18 cellular contexts compared by ENCODE assay signal in genomic region chr5:151225475-151225874, GRCh38. TPM values are rescaled to one million over a fixed set of nuclear protein-coding genes. Genes with fewer than 3 reads are reported as not detected.
DNase-seq lines count a peak whose midpoint lies in the region; ATAC-seq and TF ChIP-seq lines count a peak whose summit lies in the region.
"Had no signal": no experiment of that assay in that cellular context is flagged by ENCODE, and none has a peak within 500 bp of the region (broad histone marks: within the 10 kb centered on the region; RNA-seq: fewer than 3 reads in every experiment).

No MANE protein-coding gene starts in this region.

- TF ChIP-seq CTCF in DND-41 (IDR thresholded peaks at IDR 0.05; ENCODE audit: borderline replicate concordance, extremely low read depth, low read length, poor library complexity, severe bottlenecking): no peak

- H3K27ac Mint-ChIP-seq in CD4-positive, CD25-positive, alpha-beta regulatory T cell: peak overlapping the region; percentile 88 to 98 (median 97)
- H3K27ac Mint-ChIP-seq in activated CD4-positive, alpha-beta memory T cell treated with anti-CD3 and anti-CD28 coated beads, Interleukin-2, amount 10 ng/mL, durations not matched to agents 7 days and 5 days: peak overlapping the region; percentile 36
- peak overlapping the region in 8 of 9 donors; percentile 90 to 98 (median 98) for H3K27ac Mint-ChIP-seq in naive thymus-derived CD4-positive, alpha-beta T cell
- H3K27ac Mint-ChIP-seq in stimulated activated naive B cell treated with anti-CD40 and anti-IgM and Interleukin-4, amounts not matched to agents 10 μg/mL and 1 μg/mL and 100 μg/mL, for 72 hours: no peak overlapping the region
- H3K27ac Mint-ChIP-seq: brain had no signal

- H3K36me3 ChIP-seq in CD4-positive, CD25-positive, alpha-beta regulatory T cell (ENCODE audit: control insufficient read depth, insufficient read depth, low read length): peaks cover 3% of the 10 kb centered on the region
- H3K36me3 ChIP-seq in DND-41 (ENCODE audit: insufficient read depth, low read length): peaks cover 86% of the 10 kb centered on the region
- H3K36me3 ChIP-seq in naive thymus-derived CD4-positive, alpha-beta T cell (ENCODE audit: control insufficient read depth in 2 of 3, insufficient read depth in 3 of 3, low read length in 3 of 3): peaks cover 0 to 7% (median 0%) of the 10 kb centered on the region in 3 experiments
- H3K36me3 ChIP-seq: tibial artery had no signal

- peaks cover 20 to 60% (median 35%) of the 10 kb centered on the region in 4 donors for H3K4me1 Mint-ChIP-seq in CD4-positive, CD25-positive, alpha-beta regulatory T cell
- peaks cover 38% of the 10 kb centered on the region for H3K4me1 Mint-ChIP-seq in activated CD4-positive, alpha-beta memory T cell treated with anti-CD3 and anti-CD28 coated beads, Interleukin-2, amount 10 ng/mL, durations not matched to agents 7 days and 5 days
- H3K4me1 Mint-ChIP-seq in naive thymus-derived CD4-positive, alpha-beta T cell: peaks cover 32 to 49% (median 42%) of the 10 kb centered on the region in 7 donors
- H3K4me1 Mint-ChIP-seq in stimulated activated naive B cell treated with anti-CD40 and anti-IgM and Interleukin-4, amounts not matched to agents 10 μg/mL and 1 μg/mL and 100 μg/mL, for 72 hours: peaks cover 32 to 55% of the 10 kb centered on the region in 2 donors

- H3K4me2 ChIP-seq in DND-41 (ENCODE audit: insufficient read depth, low read length): no peak overlapping the region
- H3K4me2 ChIP-seq: PC-9 had no signal

- POLR2A ChIA-PET in activated CD4-positive, alpha-beta memory T cell treated with anti-CD3 and anti-CD28 coated beads, Interleukin-2, amount 10 ng/mL, durations not matched to agents 7 days and 5 days (lab: Charles Lee): interaction anchor here (3.0 to 4.5 kb wide), 2 partner anchors 9 to 12 kb away, joined by 12 to 183 read pairs; no protein-coding TSS in a partner anchor
- POLR2A ChIA-PET in naive thymus-derived CD4-positive, alpha-beta T cell (lab: Charles Lee): interaction anchor here (1.5 to 6.2 kb wide), 3 partner anchors 9 to 26 kb away, joined by 9 to 184 read pairs (median 45); partner anchors contain the start of gene GM2A

- H3K79me2 ChIP-seq in DND-41 (ENCODE audit: insufficient read depth, low read length): peaks cover 97% of the 10 kb centered on the region

- CTCF ChIA-PET in activated CD4-positive, alpha-beta memory T cell treated with anti-CD3 and anti-CD28 coated beads, Interleukin-2, amount 10 ng/mL, durations not matched to agents 7 days and 5 days (lab: Charles Lee): interaction anchor here (3.2 to 5.1 kb wide), 3 partner anchors 12 to 27 kb away, joined by 21 to 49 read pairs (median 24); partner anchors contain the start of gene GM2A
- CTCF ChIA-PET in naive thymus-derived CD4-positive, alpha-beta T cell (lab: Charles Lee): interaction anchor here (0.6 to 4.0 kb wide), 5 partner anchors 9 to 62 kb away, joined by 3 to 14 read pairs (median 3); no protein-coding TSS in a partner anchor

- H3K9me3 Mint-ChIP-seq in CD4-positive, CD25-positive, alpha-beta regulatory T cell: no peaks in the 10 kb centered on the region
- no peaks in the 10 kb centered on the region for H3K9me3 Mint-ChIP-seq in activated CD4-positive, alpha-beta memory T cell treated with anti-CD3 and anti-CD28 coated beads, Interleukin-2, amount 10 ng/mL, durations not matched to agents 7 days and 5 days
- peaks cover 0 to 1% (median 0%) of the 10 kb centered on the region in 11 donors for H3K9me3 Mint-ChIP-seq in naive thymus-derived CD4-positive, alpha-beta T cell
- H3K9me3 Mint-ChIP-seq in stimulated activated naive B cell treated with anti-CD40 and anti-IgM and Interleukin-4, amounts not matched to agents 10 μg/mL and 1 μg/mL and 100 μg/mL, for 72 hours: no peaks in the 10 kb centered on the region
- H3K9me3 Mint-ChIP-seq: activated naive CD4-positive, alpha-beta T cell treated with anti-CD3 and anti-CD28 coated beads, Interleukin-2, amount 10 ng/mL, durations not matched to agents 7 days and 5 days; brain; H9 had no signal

- peaks cover 53% of the 10 kb centered on the region for H3K4me1 ChIP-seq in CD4-positive, CD25-positive, alpha-beta regulatory T cell (ENCODE audit: control insufficient read depth, insufficient read depth, low read length, poor library complexity, severe bottlenecking)
- peaks cover 31% of the 10 kb centered on the region for H3K4me1 ChIP-seq in DND-41 (ENCODE audit: insufficient read depth, low read length)
- peaks cover 33 to 38% of the 10 kb centered on the region in 2 donors for H3K4me1 ChIP-seq in naive thymus-derived CD4-positive, alpha-beta T cell (ENCODE audit: control insufficient read depth in 2 of 2, insufficient read depth in 2 of 2, low read length in 2 of 2)

- intact Hi-C loops in naive thymus-derived CD4-positive, alpha-beta T cell (cut with micrococcal nuclease): loop anchor here (1.0 to 2.0 kb wide), 3 partner anchors 8 to 15 kb away; no protein-coding TSS in a partner anchor

- no peak for ATAC-seq in CD4-positive, CD25-positive, alpha-beta regulatory T cell (ENCODE audit: low read depth in 2 of 2)
- ATAC-seq in DND-41 (ENCODE audit: insufficient read depth, low read depth) (no peak), HG03196 (IDR thresholded peaks at IDR 0.05; ENCODE audit: unreplicated experiment) (no peak), HG02678 (IDR thresholded peaks at IDR 0.05; ENCODE audit: unreplicated experiment) (no peak)
- ATAC-seq in naive thymus-derived CD4-positive, alpha-beta T cell: no peak
- ATAC-seq in stimulated activated naive B cell treated with anti-CD40 and anti-IgM and Interleukin-4, amounts not matched to agents 10 μg/mL and 1 μg/mL and 100 μg/mL, for 72 hours (replicated peaks): no peak
- ATAC-seq: left lobe of liver, mucosa of descending colon had no signal

- H2AFZ ChIP-seq in DND-41 (ENCODE audit: low read depth, low read length): no peak overlapping the region
- H2AFZ ChIP-seq: PC-9 had no signal

- peaks cover 14% of the 10 kb centered on the region for H3K36me3 Mint-ChIP-seq in CD4-positive, CD25-positive, alpha-beta regulatory T cell
- peaks cover 16% of the 10 kb centered on the region for H3K36me3 Mint-ChIP-seq in activated CD4-positive, alpha-beta memory T cell treated with anti-CD3 and anti-CD28 coated beads, Interleukin-2, amount 10 ng/mL, durations not matched to agents 7 days and 5 days (ENCODE audit: low read depth)
- H3K36me3 Mint-ChIP-seq in naive thymus-derived CD4-positive, alpha-beta T cell: peaks cover 0 to 29% (median 7%) of the 10 kb centered on the region in 5 donors
- H3K36me3 Mint-ChIP-seq in stimulated activated naive B cell treated with anti-CD40 and anti-IgM and Interleukin-4, amounts not matched to agents 10 μg/mL and 1 μg/mL and 100 μg/mL, for 72 hours: peaks cover 11 to 16% of the 10 kb centered on the region in 2 donors
- H3K36me3 Mint-ChIP-seq: brain had no signal

- no peaks in the 10 kb centered on the region for H3K9me3 ChIP-seq in CD4-positive, CD25-positive, alpha-beta regulatory T cell (ENCODE audit: control insufficient read depth in 2 of 2, low read length in 2 of 2)
- no peaks in the 10 kb centered on the region for H3K9me3 ChIP-seq in DND-41 (ENCODE audit: insufficient read depth, low read length, severe bottlenecking)
- H3K9me3 ChIP-seq in naive thymus-derived CD4-positive, alpha-beta T cell (ENCODE audit: control insufficient read depth in 2 of 3, low read length in 3 of 3): no peaks in the 10 kb centered on the region
- H3K9me3 ChIP-seq: mucosa of descending colon, tibial artery had no signal

- peak overlapping the region; percentile 26 for H3K4me3 ChIP-seq in CD4-positive, CD25-positive, alpha-beta regulatory T cell (ENCODE audit: low read depth, low read length)
- H3K4me3 ChIP-seq in DND-41 (ENCODE audit: low read depth in 1 of 2, low read length in 2 of 2): no peak overlapping the region
- no peak overlapping the region for H3K4me3 ChIP-seq in naive thymus-derived CD4-positive, alpha-beta T cell (ENCODE audit: low read length)
- H3K4me3 ChIP-seq: mucosa of descending colon, PC-9, SK-N-MC, tibial artery had no signal

- H3K27ac ChIP-seq in CD4-positive, CD25-positive, alpha-beta regulatory T cell (ENCODE audit: insufficient read depth, low read length, poor library complexity, severe bottlenecking): peak overlapping the region; percentile 95
- H3K27ac ChIP-seq in DND-41 (ENCODE audit: low read length): peak overlapping the region; percentile 11; the same call in 1 of the 2 replicates
- peak overlapping the region; percentile 93 for H3K27ac ChIP-seq in naive thymus-derived CD4-positive, alpha-beta T cell (ENCODE audit: low read depth, low read length)
- H3K27ac ChIP-seq: PC-9, SK-N-MC, tibial artery had no signal

- H3K4me3 Mint-ChIP-seq in CD4-positive, CD25-positive, alpha-beta regulatory T cell: peak overlapping the region; percentile 28 to 96 (median 90)
- H3K4me3 Mint-ChIP-seq in activated CD4-positive, alpha-beta memory T cell treated with anti-CD3 and anti-CD28 coated beads, Interleukin-2, amount 10 ng/mL, durations not matched to agents 7 days and 5 days: peak overlapping the region; percentile 40
- peak overlapping the region in 9 of 10 donors; percentile 42 to 97 (median 80) for H3K4me3 Mint-ChIP-seq in naive thymus-derived CD4-positive, alpha-beta T cell
- H3K4me3 Mint-ChIP-seq in stimulated activated naive B cell treated with anti-CD40 and anti-IgM and Interleukin-4, amounts not matched to agents 10 μg/mL and 1 μg/mL and 100 μg/mL, for 72 hours: no peak overlapping the region
- H3K4me3 Mint-ChIP-seq: H9 had no signal

- peaks cover 64% of the 10 kb centered on the region for H4K20me1 ChIP-seq in DND-41 (ENCODE audit: insufficient read depth, low read length)

- H3K27me3 Mint-ChIP-seq in CD4-positive, CD25-positive, alpha-beta regulatory T cell: no peaks in the 10 kb centered on the region
- no peaks in the 10 kb centered on the region for H3K27me3 Mint-ChIP-seq in activated CD4-positive, alpha-beta memory T cell treated with anti-CD3 and anti-CD28 coated beads, Interleukin-2, amount 10 ng/mL, durations not matched to agents 7 days and 5 days
- H3K27me3 Mint-ChIP-seq in naive thymus-derived CD4-positive, alpha-beta T cell: no peaks in the 10 kb centered on the region
- no peaks in the 10 kb centered on the region for H3K27me3 Mint-ChIP-seq in stimulated activated naive B cell treated with anti-CD40 and anti-IgM and Interleukin-4, amounts not matched to agents 10 μg/mL and 1 μg/mL and 100 μg/mL, for 72 hours

- H3K27me3 ChIP-seq in CD4-positive, CD25-positive, alpha-beta regulatory T cell (ENCODE audit: control insufficient read depth, insufficient read depth, low read length): no peaks in the 10 kb centered on the region
- no peaks in the 10 kb centered on the region for H3K27me3 ChIP-seq in DND-41 (ENCODE audit: insufficient read depth, low read length, poor library complexity)
- H3K27me3 ChIP-seq in naive thymus-derived CD4-positive, alpha-beta T cell (ENCODE audit: control insufficient read depth in 2 of 2, insufficient read depth in 2 of 2, low read length in 2 of 2): no peaks in the 10 kb centered on the region
- H3K27me3 ChIP-seq: tibial artery had no signal

- DNase-seq in CD4-positive, CD25-positive, alpha-beta regulatory T cell: no peak
- DNase-seq in DND-41: no peak
- DNase-seq in activated CD4-positive, alpha-beta memory T cell treated with anti-CD3 and anti-CD28 coated beads, Interleukin-2, amount 10 ng/mL, durations not matched to agents 7 days and 5 days: no peak
- DNase-seq in naive thymus-derived CD4-positive, alpha-beta T cell: no peak
- no peak for DNase-seq in stimulated activated naive B cell treated with anti-CD40 and anti-IgM and Interleukin-4, amounts not matched to agents 10 μg/mL and 1 μg/mL and 100 μg/mL, for 72 hours
- DNase-seq: activated naive CD4-positive, alpha-beta T cell treated with anti-CD3 and anti-CD28 coated beads, Interleukin-2, amount 10 ng/mL, durations not matched to agents 7 days and 5 days; C1 segment of cervical spinal cord; DMS53; H9; mucosa of descending colon; NCI-H1417 treated with DMSO at 0.1 percent for 48 hours; PC-9; tibial artery had no signal

- no peak overlapping the region for H3K9ac ChIP-seq in DND-41 (ENCODE audit: low read depth, low read length)

RNA-seq across cellular contexts. Expression of gene CCDC69, which starts 1.6 kb away (rescaled TPM):
- total RNA-seq in CD4-positive, CD25-positive, alpha-beta regulatory T cell: 104 TPM
- 10 to 100 TPM; 78.2 to 97.0 (median 87.7) TPM for polyA plus RNA-seq in CD4-positive, CD25-positive, alpha-beta regulatory T cell
- total RNA-seq in activated CD4-positive, alpha-beta memory T cell treated with anti-CD3 and anti-CD28 coated beads, Interleukin-2, amount 10 ng/mL, durations not matched to agents 7 days and 5 days: 10 to 100 TPM; 62.6 to 64.2 TPM
- 100 to 1,000 TPM in 1 of 5 experiments, 10 to 100 TPM in 4; 63.6 to 104 (median 94.1) TPM for total RNA-seq in naive thymus-derived CD4-positive, alpha-beta T cell
- polyA plus RNA-seq in naive thymus-derived CD4-positive, alpha-beta T cell: 100 to 1,000 TPM in 1 of 2 donors, 10 to 100 TPM in 1; 70.4 to 112 TPM

RNA-seq across cellular contexts. Expression of gene GM2A, which starts 27.5 kb away (rescaled TPM):
- 12.0 TPM for total RNA-seq in CD4-positive, CD25-positive, alpha-beta regulatory T cell
- 1 to 10 TPM; 4.7 to 8.7 (median 6.1) TPM for polyA plus RNA-seq in CD4-positive, CD25-positive, alpha-beta regulatory T cell
- total RNA-seq in activated CD4-positive, alpha-beta memory T cell treated with anti-CD3 and anti-CD28 coated beads, Interleukin-2, amount 10 ng/mL, durations not matched to agents 7 days and 5 days: 10 to 100 TPM; 22.4 to 24.5 TPM
- 10 to 100 TPM; 11.1 to 45.6 (median 16.9) TPM for total RNA-seq in naive thymus-derived CD4-positive, alpha-beta T cell
- 1 to 10 TPM; 5.0 to 5.4 TPM for polyA plus RNA-seq in naive thymus-derived CD4-positive, alpha-beta T cell

Comparison
In these comparisons a context has a peak if more than half of its experiments do, and no peak if none do; other contexts are left out.
1. H3K27ac ChIP-seq: peak in every context shown above with its lines; median percentile 95 in CD4-positive, CD25-positive, alpha-beta regulatory T cell; 93 in naive thymus-derived CD4-positive, alpha-beta T cell; 11 in DND-41.
2. H3K4me3 Mint-ChIP-seq: peak in CD4-positive, CD25-positive, alpha-beta regulatory T cell (4 of 4), activated CD4-positive, alpha-beta memory T cell treated with anti-CD3 and anti-CD28 coated beads, Interleukin-2, amount 10 ng/mL, durations not matched to agents 7 days and 5 days (single experiment) and naive thymus-derived CD4-positive, alpha-beta T cell (9 of 10); none in stimulated activated naive B cell treated with anti-CD40 and anti-IgM and Interleukin-4, amounts not matched to agents 10 μg/mL and 1 μg/mL and 100 μg/mL, for 72 hours (0 of 2).